21 cellular contexts compared by ENCODE assay signal in the genomic region with DNA sequence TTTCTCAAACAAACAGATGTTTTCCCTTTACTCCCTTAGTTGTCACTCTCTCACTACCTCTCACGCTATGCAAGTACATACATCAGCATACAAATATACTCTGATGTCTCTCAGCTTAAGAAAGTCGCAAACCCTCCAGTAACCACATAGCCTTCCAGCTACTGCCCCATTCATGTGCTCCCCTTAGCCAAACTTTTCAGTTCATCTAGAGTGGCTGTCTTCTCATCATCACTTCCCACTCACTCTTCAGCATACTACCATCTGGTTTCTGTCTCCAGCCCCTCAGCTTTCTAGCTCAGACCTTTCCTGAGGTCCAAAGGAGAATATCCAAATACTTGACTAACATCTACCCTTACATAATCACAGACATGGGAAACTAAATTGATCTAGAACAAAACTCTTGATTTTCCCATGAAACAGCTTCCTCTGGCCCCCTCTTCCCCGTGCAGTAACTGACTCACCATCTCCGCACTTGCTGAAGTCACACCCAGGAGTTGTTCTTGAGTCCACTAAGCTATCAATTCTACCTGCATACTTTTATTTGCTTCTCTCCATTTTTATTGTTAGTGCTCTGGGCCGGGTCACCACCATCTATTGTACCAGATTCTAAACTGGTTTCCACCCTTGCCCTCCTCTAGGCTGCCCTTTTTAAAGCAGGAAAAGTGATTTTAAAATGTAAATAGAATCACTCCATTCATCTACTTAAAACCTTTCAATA. TPM values are rescaled to one million over a fixed set of nuclear protein-coding genes. Genes with fewer than 3 reads are reported as not detected.
DNase-seq lines count a peak whose midpoint lies in the region; ATAC-seq and TF ChIP-seq lines count a peak whose summit lies in the region.
"Had no signal": no experiment of that assay in that cellular context is flagged by ENCODE, and none has a peak within 500 bp of the region (broad histone marks: within the 10 kb centered on the region; RNA-seq: fewer than 3 reads in every experiment).

No MANE protein-coding gene starts in this region.

- H3K4me3 Mint-ChIP-seq in activated naive CD4-positive, alpha-beta T cell treated with anti-CD3 and anti-CD28 coated beads, Interleukin-2, amount 10 ng/mL, durations not matched to agents 7 days and 5 days: no peak overlapping the region
- H3K4me3 Mint-ChIP-seq in CD4-positive, alpha-beta memory T cell: no peak overlapping the region
- no peak overlapping the region for H3K4me3 Mint-ChIP-seq in progenitor cell of endocrine pancreas (ENCODE audit: low read depth)
- no peak overlapping the region for H3K4me3 Mint-ChIP-seq in immature natural killer cell
- H3K4me3 Mint-ChIP-seq: H9 had no signal

- no peak overlapping the region for H3K4me3 ChIP-seq in CD4-positive, alpha-beta memory T cell (ENCODE audit: low read length in 2 of 2)
- H3K4me3 ChIP-seq in HAP-1: no peak overlapping the region
- H3K4me3 ChIP-seq in effector memory CD4-positive, alpha-beta T cell (ENCODE audit: insufficient read depth, low read depth, low read length, poor library complexity, severe bottlenecking): peak overlapping the region; percentile 10
- H3K4me3 ChIP-seq: BLaER1 had no signal

- no peaks in the 10 kb centered on the region for H3K27me3 ChIP-seq in CD4-positive, alpha-beta memory T cell (ENCODE audit: insufficient read depth, low read length)
- H3K27me3 ChIP-seq in HAP-1 (ENCODE audit: low read depth): no peaks in the 10 kb centered on the region
- H3K27me3 ChIP-seq in effector memory CD4-positive, alpha-beta T cell (replicated peaks; ENCODE audit: control insufficient read depth, insufficient read depth, low read length, poor library complexity, severe bottlenecking): no peaks in the 10 kb centered on the region
- H3K27me3 ChIP-seq: BLaER1 had no signal

- peak overlapping the region; percentile 27 for H3K27ac ChIP-seq in CD4-positive, alpha-beta memory T cell (ENCODE audit: low read depth, low read length)
- peak overlapping the region; percentile 43 for H3K27ac ChIP-seq in effector memory CD4-positive, alpha-beta T cell (ENCODE audit: insufficient read depth, low read length, poor library complexity, severe bottlenecking)
- H3K27ac ChIP-seq: BLaER1, HL-60 had no signal

- DNase-seq in activated naive CD4-positive, alpha-beta T cell treated with anti-CD3 and anti-CD28 coated beads, Interleukin-2, amount 50 U/mL, for 72 hours (ENCODE audit: low spot score in 2 of 2): no peak
- no peak for DNase-seq in activated naive CD4-positive, alpha-beta T cell treated with anti-CD3 and anti-CD28 coated beads, Interleukin-2, amount 10 ng/mL, durations not matched to agents 7 days and 5 days
- DNase-seq in CD4-positive, alpha-beta memory T cell: no peak
- DNase-seq in HAP-1 (ENCODE audit: low spot score in 2 of 2) (peak; percentile 48 to 78), progenitor cell of endocrine pancreas (ENCODE audit: low spot score, unreplicated experiment) (no peak), immature natural killer cell (no peak)
- no peak for DNase-seq in effector memory CD4-positive, alpha-beta T cell
- no peak for DNase-seq in effector CD4-positive, alpha-beta T cell
- DNase-seq: COR-L47, DMS 273 treated with DMSO at 0.1 percent for 48 hours, H9, IMR-90, Karpas-422, NCI-H1417 treated with DMSO at 0.1 percent for 48 hours, NCI-H2029 treated with DMSO at 0.1 percent for 48 hours, NCI-H2171, NCI-H526, PC-3, RPMI8226 had no signal

- H3K4me1 Mint-ChIP-seq in activated naive CD4-positive, alpha-beta T cell treated with anti-CD3 and anti-CD28 coated beads, Interleukin-2, amount 10 ng/mL, durations not matched to agents 7 days and 5 days: peaks cover 40% of the 10 kb centered on the region
- H3K4me1 Mint-ChIP-seq in CD4-positive, alpha-beta memory T cell: peaks cover 17 to 47% (median 44%) of the 10 kb centered on the region in 4 donors
- H3K4me1 Mint-ChIP-seq in progenitor cell of endocrine pancreas (ENCODE audit: low read depth): no peaks in the 10 kb centered on the region
- H3K4me1 Mint-ChIP-seq in immature natural killer cell: peaks cover 30 to 36% of the 10 kb centered on the region in 2 donors

- peaks cover 5 to 11% of the 10 kb centered on the region in 2 donors for H3K36me3 Mint-ChIP-seq in activated naive CD4-positive, alpha-beta T cell treated with anti-CD3 and anti-CD28 coated beads, Interleukin-2, amount 50 U/mL, for 72 hours
- H3K36me3 Mint-ChIP-seq in activated naive CD4-positive, alpha-beta T cell treated with anti-CD3 and anti-CD28 coated beads, Interleukin-2, amount 10 ng/mL, durations not matched to agents 7 days and 5 days: peaks cover 10% of the 10 kb centered on the region
- H3K36me3 Mint-ChIP-seq in CD4-positive, alpha-beta memory T cell: peaks cover 0 to 2% of the 10 kb centered on the region in 2 donors
- H3K36me3 Mint-ChIP-seq in progenitor cell of endocrine pancreas (ENCODE audit: insufficient read depth) (no peaks in the 10 kb centered on the region), immature natural killer cell (peaks cover 0 to 4% (median 4%) of the 10 kb centered on the region in 3 donors)

- peak; percentile 44 to 49 for ATAC-seq in activated naive CD4-positive, alpha-beta T cell treated with anti-CD3 and anti-CD28 coated beads, Interleukin-2, amount 50 U/mL, for 72 hours
- ATAC-seq: PC-3 had no signal

- TF ChIP-seq CTCF in progenitor cell of endocrine pancreas (IDR thresholded peaks at IDR 0.05; ENCODE audit: unreplicated experiment): no peak

- POLR2A ChIA-PET in CD4-positive, alpha-beta memory T cell (lab: Charles Lee; ENCODE audit: partially characterized antibody): interaction anchor here (0.6 to 5.1 kb wide), 7 partner anchors 15 to 212 kb away, joined by 3 to 122 read pairs (median 5); a partner anchor contains a TSS

- CTCF ChIA-PET in activated naive CD4-positive, alpha-beta T cell treated with anti-CD3 and anti-CD28 coated beads, Interleukin-2, amount 10 ng/mL, durations not matched to agents 7 days and 5 days (lab: Charles Lee): interaction anchor here (0.9 to 1.8 kb wide), 4 partner anchors 10 to 87 kb away, joined by 3 to 5 read pairs (median 3); a partner anchor contains a TSS
- CTCF ChIA-PET in CD4-positive, alpha-beta memory T cell (lab: Charles Lee; ENCODE audit: partially characterized antibody): interaction anchor here (0.7 to 1.6 kb wide), 5 partner anchors 13 to 181 kb away, joined by 3 to 6 read pairs (median 4); a partner anchor contains a TSS

- intact Hi-C loops in CD4-positive, alpha-beta memory T cell (cut with micrococcal nuclease): no loop called here

- H3K4me1 ChIP-seq in CD4-positive, alpha-beta memory T cell (ENCODE audit: insufficient read depth, low read length): peaks cover 83% of the 10 kb centered on the region
- H3K4me1 ChIP-seq in HAP-1: peaks cover 26% of the 10 kb centered on the region
- H3K4me1 ChIP-seq in effector memory CD4-positive, alpha-beta T cell (ENCODE audit: control insufficient read depth, insufficient read depth, low read length, poor library complexity, severe bottlenecking): peaks cover 44% of the 10 kb centered on the region
- H3K4me1 ChIP-seq: BLaER1 had no signal

- H3K36me3 ChIP-seq in CD4-positive, alpha-beta memory T cell (ENCODE audit: insufficient read depth, low read length): no peaks in the 10 kb centered on the region
- no peaks in the 10 kb centered on the region for H3K36me3 ChIP-seq in HAP-1 (replicated peaks)
- no peaks in the 10 kb centered on the region for H3K36me3 ChIP-seq in effector memory CD4-positive, alpha-beta T cell (ENCODE audit: control insufficient read depth, insufficient read depth, low read length)
- H3K36me3 ChIP-seq: BLaER1 had no signal

- in situ Hi-C loops in HAP-1 (cut with MboI; ENCODE audit: low sequenced_read_pairs): no loop called here

- H3K9me3 ChIP-seq in CD4-positive, alpha-beta memory T cell (ENCODE audit: control insufficient read depth in 1 of 2, low read length in 2 of 2): no peaks in the 10 kb centered on the region
- H3K9me3 ChIP-seq in HAP-1: no peaks in the 10 kb centered on the region
- H3K9me3 ChIP-seq in effector memory CD4-positive, alpha-beta T cell (ENCODE audit: control insufficient read depth, low read length): no peaks in the 10 kb centered on the region

- H3K9me3 Mint-ChIP-seq in activated naive CD4-positive, alpha-beta T cell treated with anti-CD3 and anti-CD28 coated beads, Interleukin-2, amount 50 U/mL, for 72 hours: no peaks in the 10 kb centered on the region
- H3K9me3 Mint-ChIP-seq in activated naive CD4-positive, alpha-beta T cell treated with anti-CD3 and anti-CD28 coated beads, Interleukin-2, amount 10 ng/mL, durations not matched to agents 7 days and 5 days: no peaks in the 10 kb centered on the region
- H3K9me3 Mint-ChIP-seq in CD4-positive, alpha-beta memory T cell: peaks cover 0 to 2% (median 0%) of the 10 kb centered on the region in 8 donors
- H3K9me3 Mint-ChIP-seq in progenitor cell of endocrine pancreas (ENCODE audit: low read depth): peaks cover 5% of the 10 kb centered on the region
- H3K9me3 Mint-ChIP-seq in immature natural killer cell: peaks cover 0 to 4% (median 0%) of the 10 kb centered on the region in 6 donors

- no peaks in the 10 kb centered on the region for H3K27me3 Mint-ChIP-seq in activated naive CD4-positive, alpha-beta T cell treated with anti-CD3 and anti-CD28 coated beads, Interleukin-2, amount 10 ng/mL, durations not matched to agents 7 days and 5 days
- no peaks in the 10 kb centered on the region for H3K27me3 Mint-ChIP-seq in CD4-positive, alpha-beta memory T cell
- H3K27me3 Mint-ChIP-seq in progenitor cell of endocrine pancreas (no peaks in the 10 kb centered on the region), immature natural killer cell (ENCODE audit: low read depth in 3 of 3) (no peaks in the 10 kb centered on the region)

- H3K27ac Mint-ChIP-seq in activated naive CD4-positive, alpha-beta T cell treated with anti-CD3 and anti-CD28 coated beads, Interleukin-2, amount 50 U/mL, for 72 hours: no peak overlapping the region
- no peak overlapping the region for H3K27ac Mint-ChIP-seq in activated naive CD4-positive, alpha-beta T cell treated with anti-CD3 and anti-CD28 coated beads, Interleukin-2, amount 10 ng/mL, durations not matched to agents 7 days and 5 days
- no peak overlapping the region for H3K27ac Mint-ChIP-seq in CD4-positive, alpha-beta memory T cell
- H3K27ac Mint-ChIP-seq in progenitor cell of endocrine pancreas (no peak overlapping the region), immature natural killer cell (no peak overlapping the region)
- H3K27ac Mint-ChIP-seq: H9 had no signal

RNA-seq across cellular contexts. Expression of a gene that starts 57.2 kb away (rescaled TPM):
- total RNA-seq in activated naive CD4-positive, alpha-beta T cell treated with anti-CD3 and anti-CD28 coated beads, Interleukin-2, amount 50 U/mL, for 72 hours: 10 to 100 TPM; 23.7 to 33.3 TPM
- 10 to 100 TPM; 16.5 to 24.7 TPM for total RNA-seq in CD4-positive, alpha-beta memory T cell
- polyA plus RNA-seq in CD4-positive, alpha-beta memory T cell: 100 to 1,000 TPM in 1 of 2 donors, 10 to 100 TPM in 1; 94.5 to 115 TPM
- total RNA-seq in progenitor cell of endocrine pancreas: 61.0 and 68.2 TPM in 2 replicates
- 10 to 100 TPM; 15.5 to 22.6 (median 17.9) TPM for polyA plus RNA-seq in immature natural killer cell

Comparison
In these comparisons a context has a peak if more than half of its experiments do, and no peak if none do; other contexts are left out.
1. DNase-seq: peak in HAP-1 (2 of 2); none in activated naive CD4-positive, alpha-beta T cell treated with anti-CD3 and anti-CD28 coated beads, Interleukin-2, amount 50 U/mL, for 72 hours (0 of 2), activated naive CD4-positive, alpha-beta T cell treated with anti-CD3 and anti-CD28 coated beads, Interleukin-2, amount 10 ng/mL, durations not matched to agents 7 days and 5 days (single experiment), CD4-positive, alpha-beta memory T cell (0 of 5), effector memory CD4-positive, alpha-beta T cell (0 of 3), effector CD4-positive, alpha-beta T cell (single experiment), progenitor cell of endocrine pancreas (single experiment) and immature natural killer cell (0 of 3).